ENCODE assay signal across 22 cellular contexts in the genomic region with DNA sequence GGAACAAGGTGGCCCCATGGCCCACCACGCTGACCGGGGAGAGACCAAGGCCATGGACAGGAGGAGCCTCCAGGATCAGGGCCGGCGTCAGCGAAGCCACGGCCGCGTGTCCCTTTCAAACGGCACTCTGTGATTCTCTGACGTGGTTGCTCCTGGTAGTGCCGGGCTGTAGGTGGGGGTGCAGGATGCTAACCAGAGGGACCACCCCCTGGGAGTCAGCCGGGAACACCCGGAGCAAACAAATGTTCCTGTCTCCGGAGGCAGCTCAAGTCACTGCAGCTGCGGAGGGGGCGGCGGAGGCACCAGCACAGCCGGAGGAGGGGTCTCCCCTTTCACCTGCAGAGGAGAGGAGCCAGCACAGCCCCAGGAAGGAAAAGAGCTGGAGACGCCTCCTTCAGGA.
DNase-seq lines count a peak whose midpoint lies in the region; ATAC-seq, FAIRE-seq and TF ChIP-seq lines count a peak whose summit lies in the region.
"Had no signal": no experiment of that assay in that cellular context is flagged by ENCODE, and none has a peak within 500 bp of the region (broad histone marks: within the 10 kb centered on the region; RNA-seq: fewer than 3 reads in every experiment).

No MANE protein-coding gene starts in this region.

- H3K4me1 ChIP-seq in ES-I3 (ENCODE audit: insufficient read depth, low read length) (no peaks in the 10 kb centered on the region), NT2/D1 (ENCODE audit: insufficient read depth, insufficient read length) (no peaks in the 10 kb centered on the region), neural progenitor cell (peaks cover 11% of the 10 kb centered on the region)
- H3K4me1 ChIP-seq: Caco-2 had no signal

- H3K4me1 Mint-ChIP-seq in neural progenitor cell: peaks cover 20% of the 10 kb centered on the region

- H3K4me3 Mint-ChIP-seq in neural progenitor cell: no peak overlapping the region
- H3K4me3 Mint-ChIP-seq: CD4-positive, alpha-beta T cell had no signal

- H3K27me3 ChIP-seq in NT2/D1 (ENCODE audit: insufficient read depth, insufficient read length): no peaks in the 10 kb centered on the region
- H3K27me3 ChIP-seq in neural progenitor cell: no peaks in the 10 kb centered on the region
- H3K27me3 ChIP-seq: MG63 had no signal

- peaks cover 7% of the 10 kb centered on the region for H3K9me3 Mint-ChIP-seq in neural progenitor cell
- H3K9me3 Mint-ChIP-seq: CD4-positive, alpha-beta T cell had no signal

- TF ChIP-seq CTCF in neural progenitor cell (IDR thresholded peaks at IDR 0.05): no peak

- H4K20me1 ChIP-seq in neural progenitor cell (ENCODE audit: low read depth): no peaks in the 10 kb centered on the region

- DNase-seq in NT2/D1 (ENCODE audit: low read depth, low spot score): no peak
- peak; percentile 47 for DNase-seq in neural progenitor cell (ENCODE audit: low spot score)
- DNase-seq in DMS53 treated with DMSO at 0.1 percent for 48 hours (lab: John Stamatoyannopoulos, UW; ENCODE audit: unreplicated experiment): no peak
- no peak for DNase-seq in RCC 7860 (ENCODE audit: low spot score)
- DNase-seq: Caco-2; CD4-positive, alpha-beta T cell; HCEC 1CT; Kasumi-1; MG63; NCI-H1092 treated with DMSO at 0.1 percent for 48 hours; NCI-H1694; NCI-H2081 treated with DMSO at 0.1 percent for 48 hours; NCI-H748 treated with DMSO at 0.1 percent for 48 hours; NK-92 treated with Interleukin-12 subunit alpha and Interleukin-12 subunit beta, amount 100 ng/mL, for 24 hours; SHP77 had no signal

- H3K4me3 ChIP-seq in NT2/D1 (ENCODE audit: insufficient read length, low read depth): peak overlapping the region; percentile 21
- H3K4me3 ChIP-seq in iPS-18c (ENCODE audit: insufficient read depth, low read depth, low read length): 0 out of 2 replicates have a peak overlapping the region, but pooled peaks have one; percentile 24
- H3K4me3 ChIP-seq in neural progenitor cell: no peak overlapping the region
- H3K4me3 ChIP-seq: MG63, SK-N-MC had no signal

- H3K27ac Mint-ChIP-seq in neural progenitor cell: peak overlapping the region; percentile 43
- H3K27ac Mint-ChIP-seq: CD4-positive, alpha-beta T cell had no signal

- peak overlapping the region; percentile 58 for H3K4me2 ChIP-seq in neural progenitor cell

- no peak for FAIRE-seq in RCC 7860 (lab: Jason Lieb, UNC)
- FAIRE-seq: A204.1, GM12891, HTR-8/SVneo had no signal

- no peak overlapping the region for H2AFZ ChIP-seq in neural progenitor cell (replicated peaks)

- ATAC-seq in GM19035 (IDR thresholded peaks at IDR 0.05; ENCODE audit: unreplicated experiment): no peak

- H3K27me3 Mint-ChIP-seq in neural progenitor cell (ENCODE audit: insufficient read depth, low read depth): peaks cover 11% of the 10 kb centered on the region
- H3K27me3 Mint-ChIP-seq: CD4-positive, alpha-beta T cell had no signal

- H3K36me3 Mint-ChIP-seq in neural progenitor cell: no peaks in the 10 kb centered on the region

- H3K9ac ChIP-seq in ES-I3 (ENCODE audit: low read depth, low read length) (peak overlapping the region; percentile 6; the same call in 1 of the 2 replicates), NT2/D1 (ENCODE audit: insufficient read length, low read depth) (no peak overlapping the region), neural progenitor cell (no peak overlapping the region)

- no peaks in the 10 kb centered on the region for H3K79me2 ChIP-seq in neural progenitor cell (ENCODE audit: low read depth)

- H3K9me3 ChIP-seq in ES-I3 (ENCODE audit: control insufficient read depth, insufficient read depth, low read length) (no peaks in the 10 kb centered on the region), NT2/D1 (ENCODE audit: insufficient read depth, low read length) (no peaks in the 10 kb centered on the region), iPS-18c (ENCODE audit: control insufficient read depth, insufficient read depth, low read length) (no peaks in the 10 kb centered on the region), neural progenitor cell (ENCODE audit: low read depth) (no peaks in the 10 kb centered on the region)
- H3K9me3 ChIP-seq: Caco-2, MG63 had no signal

- H3K36me3 ChIP-seq in ES-I3 (ENCODE audit: insufficient read depth, low read length) (no peaks in the 10 kb centered on the region), NT2/D1 (ENCODE audit: insufficient read depth, insufficient read length, low read length) (no peaks in the 10 kb centered on the region), neural progenitor cell (no peaks in the 10 kb centered on the region)
- H3K36me3 ChIP-seq: MG63 had no signal

- no peak overlapping the region for H3K27ac ChIP-seq in neural progenitor cell
- H3K27ac ChIP-seq: SK-N-MC had no signal

- no peaks in the 10 kb centered on the region for H3F3A ChIP-seq in neural progenitor cell (ENCODE audit: low read depth)
